ENCODE assay signal across 1 cellular context in genomic region chr7:151686016-151686766, GRCh38.
TF ChIP-seq lines count a peak whose summit lies in the region.

No MANE protein-coding gene starts in this region.

TF ChIP-seq in HCT116, 20 proteins besides CTCF, POLR2A, EP300 and RAD21 (continued from another document):
- TF ChIP-seq REST (IDR thresholded peaks at IDR 0.05; ENCODE audit: low read depth) = no peak
- no peak for TF ChIP-seq TCF7L2 (IDR thresholded peaks at IDR 0.05; ENCODE audit: borderline replicate concordance, extremely low read depth, insufficient read depth, insufficient read length)
- no peak for TF ChIP-seq CEBPB (IDR thresholded peaks at IDR 0.05; ENCODE audit: low read depth)
- TF ChIP-seq ZNF274 (IDR thresholded peaks at IDR 0.05; ENCODE audit: low read depth, low read length) = no peak
TF ChIP-seq in HCT116: peak in this region for 0.
